Comparison of ENCODE assay signal across 38 cellular contexts in the genomic region with DNA sequence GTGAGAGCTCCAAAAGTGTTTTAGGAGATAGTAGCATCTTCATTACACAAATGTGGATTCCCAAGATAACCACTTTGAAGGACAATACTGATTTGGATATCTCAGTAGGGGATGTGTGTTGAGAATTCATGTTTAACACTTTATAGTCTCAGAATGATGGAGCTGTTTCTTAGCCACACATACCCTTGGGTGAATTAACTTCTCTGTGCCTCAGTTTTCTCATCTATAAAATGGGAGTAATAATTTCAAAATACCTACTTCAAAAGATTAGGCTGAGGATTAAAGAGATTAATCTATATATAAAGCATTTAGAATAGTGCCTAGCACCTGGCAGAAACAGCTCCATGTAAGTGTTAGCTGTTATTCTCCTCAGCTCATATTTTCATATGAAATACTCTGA. TPM values are rescaled to one million over a fixed set of nuclear protein-coding genes. Genes with fewer than 3 reads are reported as not detected.
"Had no signal": no experiment of that assay in that cellular context is flagged by ENCODE, and none has a peak within 500 bp of the region (broad histone marks: within the 10 kb centered on the region; RNA-seq: fewer than 3 reads in every experiment).

No MANE protein-coding gene starts in this region.

- H3K4me3 Mint-ChIP-seq: activated CD4-positive, alpha-beta memory T cell treated with anti-CD3 and anti-CD28 coated beads, Interleukin-2, amount 10 ng/mL, durations not matched to agents 7 days and 5 days; activated CD4-positive, alpha-beta T cell treated with anti-CD3 and anti-CD28 coated beads for 36 hours; activated CD4-positive, alpha-beta T cell treated with anti-CD3 and anti-CD28 coated beads, Interleukin-2, amount 10 ng/mL, durations not matched to agents 7 days and 5 days; activated CD8-positive, alpha-beta memory T cell treated with anti-CD3 and anti-CD28 coated beads, Interleukin-2, amount 10 ng/mL, durations not matched to agents 7 days and 5 days; activated CD8-positive, alpha-beta T cell treated with anti-CD3 and anti-CD28 coated beads, Interleukin-2, amount 10 ng/mL, durations not matched to agents 7 days and 5 days; activated naive CD4-positive, alpha-beta T cell treated with anti-CD3 and anti-CD28 coated beads, Interleukin-2, amount 10 ng/mL, durations not matched to agents 7 days and 5 days; activated naive CD4-positive, alpha-beta T cell treated with anti-CD3 and anti-CD28 coated beads, Interleukin-2, amount 50 U/mL, for 24 hours; activated naive CD8-positive, alpha-beta T cell; activated naive CD8-positive, alpha-beta T cell treated with anti-CD3 and anti-CD28 coated beads, Interleukin-2, amount 10 ng/mL, durations not matched to agents 7 days and 5 days; activated naive CD8-positive, alpha-beta T cell treated with anti-CD3 and anti-CD28 coated beads, Interleukin-2, amount 50 U/mL, for 24 hours; activated T-cell treated with anti-CD3 and anti-CD28 coated beads, Interleukin-2, amount 50 U/mL, for 24 hours; T-cell; T-helper 1 cell treated with Interleukin-12 subunit alpha and Interleukin-12 subunit beta and Interleukin-4 antibody, amounts not matched to agents 30 μg/mL and 1 μg/mL, for 36 hours; T-helper 2 cell treated with Interferon-gamma antibody and Interleukin-4, amounts not matched to agents 5 μg/mL and 100 μg/mL, for 36 hours; WTC11 had no signal

- H3K27ac ChIP-seq: ascending aorta, body of pancreas, brain microvascular endothelial cell, breast epithelium, WERI-Rb-1 had no signal

- H3K27ac Mint-ChIP-seq: activated CD4-positive, alpha-beta memory T cell treated with anti-CD3 and anti-CD28 coated beads, Interleukin-2, amount 10 ng/mL, durations not matched to agents 7 days and 5 days; activated CD4-positive, alpha-beta T cell treated with anti-CD3 and anti-CD28 coated beads for 36 hours; activated CD4-positive, alpha-beta T cell treated with anti-CD3 and anti-CD28 coated beads, Interleukin-2, amount 10 ng/mL, durations not matched to agents 7 days and 5 days; activated CD8-positive, alpha-beta memory T cell treated with anti-CD3 and anti-CD28 coated beads, Interleukin-2, amount 10 ng/mL, durations not matched to agents 7 days and 5 days; activated CD8-positive, alpha-beta T cell treated with anti-CD3 and anti-CD28 coated beads, Interleukin-2, amount 10 ng/mL, durations not matched to agents 7 days and 5 days; activated naive CD4-positive, alpha-beta T cell treated with anti-CD3 and anti-CD28 coated beads, Interleukin-2, amount 10 ng/mL, durations not matched to agents 7 days and 5 days; activated naive CD4-positive, alpha-beta T cell treated with anti-CD3 and anti-CD28 coated beads, Interleukin-2, amount 50 U/mL, for 24 hours; activated naive CD8-positive, alpha-beta T cell; activated naive CD8-positive, alpha-beta T cell treated with anti-CD3 and anti-CD28 coated beads, Interleukin-2, amount 10 ng/mL, durations not matched to agents 7 days and 5 days; activated naive CD8-positive, alpha-beta T cell treated with anti-CD3 and anti-CD28 coated beads, Interleukin-2, amount 50 U/mL, for 24 hours; activated T-cell treated with anti-CD3 and anti-CD28 coated beads, Interleukin-2, amount 50 U/mL, for 24 hours; activated T-helper 2 cell treated with anti-CD3 and anti-CD28 coated beads, Interferon-gamma antibody, Interleukin-2, Interleukin-4, amounts not matched to agents 10 μg/mL and 5 μg/mL and 100 μg/mL, durations not matched to agents 14 hours and 24 hours and 36 hours; T-cell; T-helper 1 cell treated with Interleukin-12 subunit alpha and Interleukin-12 subunit beta and Interleukin-4 antibody, amounts not matched to agents 30 μg/mL and 1 μg/mL, for 36 hours; T-helper 2 cell treated with Interferon-gamma antibody and Interleukin-4, amounts not matched to agents 5 μg/mL and 100 μg/mL, for 36 hours; WTC11 had no signal

- H3K4me1 ChIP-seq: ascending aorta, body of pancreas, breast epithelium had no signal

- H3K27me3 Mint-ChIP-seq: activated CD4-positive, alpha-beta T cell treated with anti-CD3 and anti-CD28 coated beads for 36 hours; activated naive CD4-positive, alpha-beta T cell treated with anti-CD3 and anti-CD28 coated beads, Interleukin-2, amount 10 ng/mL, durations not matched to agents 7 days and 5 days; activated naive CD8-positive, alpha-beta T cell treated with anti-CD3 and anti-CD28 coated beads, Interleukin-2, amount 50 U/mL, for 24 hours had no signal

- FAIRE-seq: TTC549 had no signal

- H3K9me3 Mint-ChIP-seq: activated CD4-positive, alpha-beta memory T cell treated with anti-CD3 and anti-CD28 coated beads, Interleukin-2, amount 10 ng/mL, durations not matched to agents 7 days and 5 days; activated CD4-positive, alpha-beta T cell treated with anti-CD3 and anti-CD28 coated beads, Interleukin-2, amount 10 ng/mL, durations not matched to agents 7 days and 5 days; activated naive CD4-positive, alpha-beta T cell treated with anti-CD3 and anti-CD28 coated beads, Interleukin-2, amount 10 ng/mL, durations not matched to agents 7 days and 5 days; activated naive CD4-positive, alpha-beta T cell treated with anti-CD3 and anti-CD28 coated beads, Interleukin-2, amount 50 U/mL, for 24 hours; activated naive CD8-positive, alpha-beta T cell treated with anti-CD3 and anti-CD28 coated beads, Interleukin-2, amount 10 ng/mL, durations not matched to agents 7 days and 5 days; activated naive CD8-positive, alpha-beta T cell treated with anti-CD3 and anti-CD28 coated beads, Interleukin-2, amount 50 U/mL, for 24 hours; activated T-cell treated with anti-CD3 and anti-CD28 coated beads, Interleukin-2, amount 50 U/mL, for 24 hours; activated T-helper 2 cell treated with anti-CD3 and anti-CD28 coated beads, Interferon-gamma antibody, Interleukin-2, Interleukin-4, amounts not matched to agents 10 μg/mL and 5 μg/mL and 100 μg/mL, durations not matched to agents 14 hours and 24 hours and 36 hours; T-cell; T-helper 1 cell treated with Interleukin-12 subunit alpha and Interleukin-12 subunit beta and Interleukin-4 antibody, amounts not matched to agents 30 μg/mL and 1 μg/mL, for 36 hours; T-helper 2 cell treated with Interferon-gamma antibody and Interleukin-4, amounts not matched to agents 5 μg/mL and 100 μg/mL, for 36 hours; WTC11 had no signal

- H3K36me3 ChIP-seq: ascending aorta, brain microvascular endothelial cell, breast epithelium, WERI-Rb-1 had no signal

- H3K9me3 ChIP-seq: ascending aorta, body of pancreas, breast epithelium had no signal

- H3K36me3 Mint-ChIP-seq: activated CD8-positive, alpha-beta memory T cell treated with anti-CD3 and anti-CD28 coated beads, Interleukin-2, amount 10 ng/mL, durations not matched to agents 7 days and 5 days; activated naive CD4-positive, alpha-beta T cell treated with anti-CD3 and anti-CD28 coated beads, Interleukin-2, amount 10 ng/mL, durations not matched to agents 7 days and 5 days; activated naive CD4-positive, alpha-beta T cell treated with anti-CD3 and anti-CD28 coated beads, Interleukin-2, amount 50 U/mL, for 24 hours; activated naive CD8-positive, alpha-beta T cell; activated naive CD8-positive, alpha-beta T cell treated with anti-CD3 and anti-CD28 coated beads, Interleukin-2, amount 10 ng/mL, durations not matched to agents 7 days and 5 days; T-cell; WTC11 had no signal

- H3K4me1 Mint-ChIP-seq: activated CD4-positive, alpha-beta memory T cell treated with anti-CD3 and anti-CD28 coated beads, Interleukin-2, amount 10 ng/mL, durations not matched to agents 7 days and 5 days; activated CD4-positive, alpha-beta T cell treated with anti-CD3 and anti-CD28 coated beads for 36 hours; activated CD4-positive, alpha-beta T cell treated with anti-CD3 and anti-CD28 coated beads, Interleukin-2, amount 10 ng/mL, durations not matched to agents 7 days and 5 days; activated CD8-positive, alpha-beta memory T cell treated with anti-CD3 and anti-CD28 coated beads, Interleukin-2, amount 10 ng/mL, durations not matched to agents 7 days and 5 days; activated naive CD4-positive, alpha-beta T cell treated with anti-CD3 and anti-CD28 coated beads, Interleukin-2, amount 10 ng/mL, durations not matched to agents 7 days and 5 days; activated naive CD4-positive, alpha-beta T cell treated with anti-CD3 and anti-CD28 coated beads, Interleukin-2, amount 50 U/mL, for 24 hours; activated naive CD8-positive, alpha-beta T cell treated with anti-CD3 and anti-CD28 coated beads, Interleukin-2, amount 10 ng/mL, durations not matched to agents 7 days and 5 days; activated naive CD8-positive, alpha-beta T cell treated with anti-CD3 and anti-CD28 coated beads, Interleukin-2, amount 50 U/mL, for 24 hours; T-cell had no signal

- DNase-seq: activated CD4-positive, alpha-beta memory T cell treated with anti-CD3 and anti-CD28 coated beads, Interleukin-2, amount 10 ng/mL, durations not matched to agents 7 days and 5 days; activated CD4-positive, alpha-beta T cell treated with anti-CD3 and anti-CD28 coated beads for 1 hour; activated CD4-positive, alpha-beta T cell treated with anti-CD3 and anti-CD28 coated beads for 36 hours; activated CD4-positive, alpha-beta T cell treated with anti-CD3 and anti-CD28 coated beads for 48 hours; activated CD4-positive, alpha-beta T cell treated with anti-CD3 and anti-CD28 coated beads, Interleukin-2, amount 10 ng/mL, durations not matched to agents 7 days and 5 days; activated CD4-positive, alpha-beta T cell treated with anti-CD3 and anti-CD28 coated beads, Interleukin-2, amount 50 U/mL, for 48 hours; activated CD4-positive, CD25-positive, alpha-beta regulatory T cell; activated CD8-positive, alpha-beta memory T cell treated with anti-CD3 and anti-CD28 coated beads for 24 hours; activated CD8-positive, alpha-beta memory T cell treated with anti-CD3 and anti-CD28 coated beads, Interleukin-2, amount 10 ng/mL, durations not matched to agents 7 days and 5 days; activated CD8-positive, alpha-beta memory T cell treated with anti-CD3 and anti-CD28 coated beads, Interleukin-2, amount 50 U/mL, for 48 hours; activated CD8-positive, alpha-beta T cell treated with anti-CD3 and anti-CD28 coated beads, Interleukin-2, amount 10 ng/mL, durations not matched to agents 7 days and 5 days; activated effector memory CD4-positive, alpha-beta T cell treated with Interleukin-2 at 50 U/mL for 16 hours; activated gamma-delta T cell; activated naive CD4-positive, alpha-beta T cell treated with anti-CD3 and anti-CD28 coated beads, Interleukin-2, amount 10 ng/mL, durations not matched to agents 7 days and 5 days; activated naive CD4-positive, alpha-beta T cell treated with Interleukin-2 at 50 U/mL for 16 hours; activated naive CD8-positive, alpha-beta T cell treated with anti-CD3 and anti-CD28 coated beads, Interleukin-2, amount 10 ng/mL, durations not matched to agents 7 days and 5 days; activated naive CD8-positive, alpha-beta T cell treated with anti-CD3 and anti-CD28 coated beads, Interleukin-2, amount 50 U/mL, for 24 hours; activated T-cell treated with anti-CD3 and anti-CD28 coated beads, Interleukin-2, amount 50 U/mL, for 24 hours; activated T-cell treated with anti-CD3 and anti-CD28 coated beads, Interleukin-2, amount 50 U/mL, for 48 hours; amygdala; anterior cingulate cortex; body of pancreas; brain microvascular endothelial cell; central memory CD4-positive, alpha-beta T cell; T-cell; T-helper 2 cell; T-helper 9 cell; WERI-Rb-1 had no signal

- H3K4me3 ChIP-seq: ascending aorta, body of pancreas, breast epithelium had no signal

- H3K27me3 ChIP-seq: ascending aorta, body of pancreas, brain microvascular endothelial cell, breast epithelium had no signal

- ATAC-seq: activated CD4-positive, alpha-beta T cell treated with anti-CD3 and anti-CD28 coated beads for 36 hours; activated CD4-positive, CD25-positive, alpha-beta regulatory T cell treated with anti-CD3 and anti-CD28 coated beads, Interleukin-2, amount 50 U/mL, for 24 hours; activated CD8-positive, alpha-beta memory T cell treated with anti-CD3 and anti-CD28 coated beads, Interleukin-2, amount 10 ng/mL, durations not matched to agents 7 days and 5 days; activated CD8-positive, alpha-beta T cell treated with anti-CD3 and anti-CD28 coated beads, Interleukin-2, amount 10 ng/mL, durations not matched to agents 7 days and 5 days; activated naive CD8-positive, alpha-beta T cell treated with anti-CD3 and anti-CD28 coated beads, Interleukin-2, amount 50 U/mL, for 24 hours; body of pancreas; T-cell; WTC11 had no signal

RNA-seq across cellular contexts. Expression of a gene that starts 38.6 kb away (rescaled TPM):
- total RNA-seq: activated CD4-positive, alpha-beta memory T cell treated with anti-CD3 and anti-CD28 coated beads, Interleukin-2, amount 10 ng/mL, durations not matched to agents 7 days and 5 days; activated CD4-positive, alpha-beta T cell treated with anti-CD3 and anti-CD28 coated beads for 36 hours; activated CD4-positive, alpha-beta T cell treated with anti-CD3 and anti-CD28 coated beads, Interleukin-2, amount 10 ng/mL, durations not matched to agents 7 days and 5 days; activated CD8-positive, alpha-beta memory T cell treated with anti-CD3 and anti-CD28 coated beads, Interleukin-2, amount 10 ng/mL, durations not matched to agents 7 days and 5 days; activated CD8-positive, alpha-beta T cell treated with anti-CD3 and anti-CD28 coated beads, Interleukin-2, amount 10 ng/mL, durations not matched to agents 7 days and 5 days; activated naive CD8-positive, alpha-beta T cell treated with anti-CD3 and anti-CD28 coated beads, Interleukin-2, amount 10 ng/mL, durations not matched to agents 7 days and 5 days; activated T-helper 2 cell treated with anti-CD3 and anti-CD28 coated beads, Interferon-gamma antibody, Interleukin-2, Interleukin-4, amounts not matched to agents 10 μg/mL and 5 μg/mL and 100 μg/mL, durations not matched to agents 14 hours and 24 hours and 36 hours; ascending aorta; T-cell had no signal

RNA-seq across cellular contexts. Expression of a gene that starts 48.9 kb away (rescaled TPM):
- total RNA-seq: activated CD4-positive, alpha-beta T cell treated with anti-CD3 and anti-CD28 coated beads for 36 hours; activated CD4-positive, alpha-beta T cell treated with anti-CD3 and anti-CD28 coated beads, Interleukin-2, amount 10 ng/mL, durations not matched to agents 7 days and 5 days; activated CD8-positive, alpha-beta memory T cell treated with anti-CD3 and anti-CD28 coated beads, Interleukin-2, amount 10 ng/mL, durations not matched to agents 7 days and 5 days; activated CD8-positive, alpha-beta T cell treated with anti-CD3 and anti-CD28 coated beads, Interleukin-2, amount 10 ng/mL, durations not matched to agents 7 days and 5 days had no signal
